In the genomic region with DNA sequence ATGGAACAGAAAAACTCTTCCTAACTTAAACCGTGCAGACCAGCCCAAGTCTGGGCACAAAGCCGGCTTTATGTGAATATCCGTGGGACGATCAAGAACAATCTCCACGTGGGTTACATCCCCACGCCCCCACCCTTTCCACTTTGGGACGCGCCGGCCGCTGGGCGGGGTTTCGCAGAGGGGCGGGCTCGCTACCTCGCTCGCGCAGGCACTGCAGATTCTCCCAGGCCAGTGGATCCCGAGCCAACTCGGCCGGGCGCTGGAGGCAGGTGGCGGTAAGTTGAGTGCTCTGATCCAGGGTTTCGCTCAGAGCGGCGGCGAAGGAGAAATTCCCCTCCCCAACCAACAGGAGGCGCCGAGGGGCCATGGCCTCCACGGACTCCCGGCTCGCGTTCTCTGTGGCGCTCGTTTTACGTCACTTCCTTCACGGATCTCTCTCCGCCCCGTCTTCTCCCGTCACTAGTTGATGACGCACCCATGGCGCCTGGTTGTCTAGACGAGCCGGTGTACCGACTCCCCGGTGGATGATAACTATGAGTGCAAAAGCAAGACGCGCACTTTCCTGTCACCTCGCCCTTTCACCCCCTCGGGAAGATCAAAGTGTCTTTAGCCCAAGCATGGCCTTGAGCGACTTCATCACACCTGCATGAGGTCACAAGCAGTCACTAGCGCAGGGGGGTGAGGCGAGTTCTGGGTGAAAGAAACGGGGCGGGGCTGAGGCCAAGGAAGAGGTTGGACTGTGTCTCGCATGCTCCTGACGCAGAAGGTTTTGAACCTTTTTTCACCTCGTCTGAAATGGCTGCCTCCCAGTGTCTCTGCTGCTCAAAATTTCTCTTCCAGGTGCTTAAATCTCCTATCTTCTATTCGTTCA, we compare ENCODE assay signal across 1 cellular context.
TF ChIP-seq lines count a peak whose summit lies in the region.

A gene with protein sequence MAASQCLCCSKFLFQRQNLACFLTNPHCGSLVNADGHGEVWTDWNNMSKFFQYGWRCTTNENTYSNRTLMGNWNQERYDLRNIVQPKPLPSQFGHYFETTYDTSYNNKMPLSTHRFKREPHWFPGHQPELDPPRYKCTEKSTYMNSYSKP (plus strand): TSS at position 776 of the 871 bp plus-strand sequence. CDS start 20 bp downstream, at position 796.
A gene with protein sequence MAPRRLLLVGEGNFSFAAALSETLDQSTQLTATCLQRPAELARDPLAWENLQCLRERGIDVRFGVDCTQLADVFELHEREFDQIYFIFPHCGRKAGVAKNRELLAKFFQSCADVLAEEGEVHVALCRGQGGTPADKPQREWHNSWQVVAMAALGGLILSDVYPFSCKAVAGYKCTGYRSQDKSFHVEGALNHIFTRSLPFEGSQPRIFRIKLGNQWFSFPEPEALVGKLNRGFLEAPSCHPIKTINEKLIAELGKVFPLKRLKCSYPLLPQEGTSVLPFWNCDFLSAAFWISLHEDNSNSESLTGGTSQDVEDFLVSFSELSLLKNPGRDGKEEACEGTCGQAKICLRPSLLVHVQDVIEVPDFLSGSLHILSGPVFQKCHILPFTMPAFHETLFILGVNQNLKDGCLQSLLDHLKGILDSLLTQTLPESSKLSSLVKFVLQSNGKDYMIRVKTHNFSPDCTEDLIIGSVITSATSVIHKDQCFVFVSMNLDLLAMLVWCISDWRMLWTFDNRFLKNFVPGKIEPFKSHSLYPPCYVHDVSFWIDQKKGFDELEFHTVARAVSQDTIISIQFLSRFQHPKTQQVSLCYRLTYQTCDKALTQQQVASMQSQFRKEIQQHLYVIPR (minus strand): TSS at position 400 of the 871 bp plus-strand sequence. CDS start 33 bp downstream, at position 367.

TF ChIP-seq in K562, 482 proteins besides CTCF, POLR2A, EP300 and RAD21 (continued from another document and continues in another):
- TF ChIP-seq, protein P1, sequence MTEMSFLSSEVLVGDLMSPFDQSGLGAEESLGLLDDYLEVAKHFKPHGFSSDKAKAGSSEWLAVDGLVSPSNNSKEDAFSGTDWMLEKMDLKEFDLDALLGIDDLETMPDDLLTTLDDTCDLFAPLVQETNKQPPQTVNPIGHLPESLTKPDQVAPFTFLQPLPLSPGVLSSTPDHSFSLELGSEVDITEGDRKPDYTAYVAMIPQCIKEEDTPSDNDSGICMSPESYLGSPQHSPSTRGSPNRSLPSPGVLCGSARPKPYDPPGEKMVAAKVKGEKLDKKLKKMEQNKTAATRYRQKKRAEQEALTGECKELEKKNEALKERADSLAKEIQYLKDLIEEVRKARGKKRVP (CRISPR knock-in tag; IDR thresholded peaks at IDR 0.05): no peak
- TF ChIP-seq, protein P2, sequence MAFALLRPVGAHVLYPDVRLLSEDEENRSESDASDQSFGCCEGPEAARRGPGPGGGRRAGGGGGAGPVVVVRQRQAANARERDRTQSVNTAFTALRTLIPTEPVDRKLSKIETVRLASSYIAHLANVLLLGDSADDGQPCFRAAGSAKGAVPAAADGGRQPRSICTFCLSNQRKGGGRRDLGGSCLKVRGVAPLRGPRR (CRISPR knock-in tag; IDR thresholded peaks at IDR 0.05): no peak
- TF ChIP-seq, protein P3, sequence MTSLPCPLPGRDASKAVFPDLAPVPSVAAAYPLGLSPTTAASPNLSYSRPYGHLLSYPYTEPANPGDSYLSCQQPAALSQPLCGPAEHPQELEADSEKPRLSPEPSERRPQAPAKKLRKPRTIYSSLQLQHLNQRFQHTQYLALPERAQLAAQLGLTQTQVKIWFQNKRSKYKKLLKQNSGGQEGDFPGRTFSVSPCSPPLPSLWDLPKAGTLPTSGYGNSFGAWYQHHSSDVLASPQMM (CRISPR knock-in tag; IDR thresholded peaks at IDR 0.05): no peak
- TF ChIP-seq DPF2 (IDR thresholded peaks at IDR 0.05): peak; percentile 73
- TF ChIP-seq, protein P4, sequence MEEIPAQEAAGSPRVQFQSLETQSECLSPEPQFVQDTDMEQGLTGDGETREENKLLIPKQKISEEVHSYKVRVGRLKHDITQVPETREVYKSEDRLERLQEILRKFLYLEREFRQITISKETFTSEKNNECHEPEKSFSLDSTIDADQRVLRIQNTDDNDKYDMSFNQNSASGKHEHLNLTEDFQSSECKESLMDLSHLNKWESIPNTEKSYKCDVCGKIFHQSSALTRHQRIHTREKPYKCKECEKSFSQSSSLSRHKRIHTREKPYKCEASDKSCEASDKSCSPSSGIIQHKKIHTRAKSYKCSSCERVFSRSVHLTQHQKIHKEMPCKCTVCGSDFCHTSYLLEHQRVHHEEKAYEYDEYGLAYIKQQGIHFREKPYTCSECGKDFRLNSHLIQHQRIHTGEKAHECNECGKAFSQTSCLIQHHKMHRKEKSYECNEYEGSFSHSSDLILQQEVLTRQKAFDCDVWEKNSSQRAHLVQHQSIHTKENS (CRISPR knock-in tag; IDR thresholded peaks at IDR 0.05): no peak
- TF ChIP-seq, protein P5, sequence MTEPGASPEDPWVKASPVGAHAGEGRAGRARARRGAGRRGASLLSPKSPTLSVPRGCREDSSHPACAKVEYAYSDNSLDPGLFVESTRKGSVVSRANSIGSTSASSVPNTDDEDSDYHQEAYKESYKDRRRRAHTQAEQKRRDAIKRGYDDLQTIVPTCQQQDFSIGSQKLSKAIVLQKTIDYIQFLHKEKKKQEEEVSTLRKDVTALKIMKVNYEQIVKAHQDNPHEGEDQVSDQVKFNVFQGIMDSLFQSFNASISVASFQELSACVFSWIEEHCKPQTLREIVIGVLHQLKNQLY (CRISPR knock-in tag; conservative IDR thresholded peaks at IDR 0.05): no peak
- TF ChIP-seq ARID2 (IDR thresholded peaks at IDR 0.05): peak; percentile 63; the same call in 1 of the 2 replicates
- TF ChIP-seq, protein P6, sequence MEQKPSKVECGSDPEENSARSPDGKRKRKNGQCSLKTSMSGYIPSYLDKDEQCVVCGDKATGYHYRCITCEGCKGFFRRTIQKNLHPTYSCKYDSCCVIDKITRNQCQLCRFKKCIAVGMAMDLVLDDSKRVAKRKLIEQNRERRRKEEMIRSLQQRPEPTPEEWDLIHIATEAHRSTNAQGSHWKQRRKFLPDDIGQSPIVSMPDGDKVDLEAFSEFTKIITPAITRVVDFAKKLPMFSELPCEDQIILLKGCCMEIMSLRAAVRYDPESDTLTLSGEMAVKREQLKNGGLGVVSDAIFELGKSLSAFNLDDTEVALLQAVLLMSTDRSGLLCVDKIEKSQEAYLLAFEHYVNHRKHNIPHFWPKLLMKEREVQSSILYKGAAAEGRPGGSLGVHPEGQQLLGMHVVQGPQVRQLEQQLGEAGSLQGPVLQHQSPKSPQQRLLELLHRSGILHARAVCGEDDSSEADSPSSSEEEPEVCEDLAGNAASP (IDR thresholded peaks at IDR 0.05): no peak
- TF ChIP-seq KLF10 (CRISPR knock-in tag; IDR thresholded peaks at IDR 0.05): no peak
- TF ChIP-seq ZNF764 (CRISPR knock-in tag; IDR thresholded peaks at IDR 0.05; ENCODE audit: low read depth): no peak
- no peak for TF ChIP-seq SLC30A9 (CRISPR knock-in tag; IDR thresholded peaks at IDR 0.05)
- TF ChIP-seq ZNF589 (CRISPR knock-in tag; IDR thresholded peaks at IDR 0.05; ENCODE audit: low read depth): peak; percentile 2
- no peak for TF ChIP-seq ZNF785 (CRISPR knock-in tag; IDR thresholded peaks at IDR 0.05)
- TF ChIP-seq HSF4 (CRISPR knock-in tag; IDR thresholded peaks at IDR 0.05; ENCODE audit: borderline replicate concordance): no peak
- peak; percentile 25 for TF ChIP-seq POU5F1 (IDR thresholded peaks at IDR 0.05; ENCODE audit: borderline replicate concordance, low read depth, low read length, partially characterized antibody)
- 0 out of 2 replicates have a peak, but pooled peaks have one; percentile 34 for TF ChIP-seq ZNF197 (CRISPR knock-in tag; IDR thresholded peaks at IDR 0.05; ENCODE audit: low read depth)
- TF ChIP-seq HDAC3 (IDR thresholded peaks at IDR 0.05; ENCODE audit: borderline replicate concordance, partially characterized antibody): peak; percentile 81
- TF ChIP-seq ZNF644 (tag; IDR thresholded peaks at IDR 0.05; ENCODE audit: low read depth): no peak
- TF ChIP-seq, protein P7, sequence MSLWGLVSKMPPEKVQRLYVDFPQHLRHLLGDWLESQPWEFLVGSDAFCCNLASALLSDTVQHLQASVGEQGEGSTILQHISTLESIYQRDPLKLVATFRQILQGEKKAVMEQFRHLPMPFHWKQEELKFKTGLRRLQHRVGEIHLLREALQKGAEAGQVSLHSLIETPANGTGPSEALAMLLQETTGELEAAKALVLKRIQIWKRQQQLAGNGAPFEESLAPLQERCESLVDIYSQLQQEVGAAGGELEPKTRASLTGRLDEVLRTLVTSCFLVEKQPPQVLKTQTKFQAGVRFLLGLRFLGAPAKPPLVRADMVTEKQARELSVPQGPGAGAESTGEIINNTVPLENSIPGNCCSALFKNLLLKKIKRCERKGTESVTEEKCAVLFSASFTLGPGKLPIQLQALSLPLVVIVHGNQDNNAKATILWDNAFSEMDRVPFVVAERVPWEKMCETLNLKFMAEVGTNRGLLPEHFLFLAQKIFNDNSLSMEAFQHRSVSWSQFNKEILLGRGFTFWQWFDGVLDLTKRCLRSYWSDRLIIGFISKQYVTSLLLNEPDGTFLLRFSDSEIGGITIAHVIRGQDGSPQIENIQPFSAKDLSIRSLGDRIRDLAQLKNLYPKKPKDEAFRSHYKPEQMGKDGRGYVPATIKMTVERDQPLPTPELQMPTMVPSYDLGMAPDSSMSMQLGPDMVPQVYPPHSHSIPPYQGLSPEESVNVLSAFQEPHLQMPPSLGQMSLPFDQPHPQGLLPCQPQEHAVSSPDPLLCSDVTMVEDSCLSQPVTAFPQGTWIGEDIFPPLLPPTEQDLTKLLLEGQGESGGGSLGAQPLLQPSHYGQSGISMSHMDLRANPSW (CRISPR knock-in tag; IDR thresholded peaks at IDR 0.05): peak; percentile 70; the same call in 1 of the 2 replicates
- TF ChIP-seq MAFF (IDR thresholded peaks at IDR 0.05; ENCODE audit: low read length): no peak
- peak; percentile 93 for TF ChIP-seq PHF20 (IDR thresholded peaks at IDR 0.05; ENCODE audit: partially characterized antibody)
- TF ChIP-seq SMAD3 (CRISPR knock-in tag; conservative IDR thresholded peaks at IDR 0.05): peak; percentile 49; the same call in 1 of the 2 replicates
- peak; percentile 97 for TF ChIP-seq KHSRP (IDR thresholded peaks at IDR 0.05)
- TF ChIP-seq BCOR (IDR thresholded peaks at IDR 0.05): peak; percentile 80
- TF ChIP-seq SMAD2 (IDR thresholded peaks at IDR 0.05; ENCODE audit: low read depth, low read length): no peak
- peak; percentile 44 for TF ChIP-seq PCBP1 (IDR thresholded peaks at IDR 0.05; ENCODE audit: low read depth, low read length, poor library complexity, severe bottlenecking)
- TF ChIP-seq, protein P8, sequence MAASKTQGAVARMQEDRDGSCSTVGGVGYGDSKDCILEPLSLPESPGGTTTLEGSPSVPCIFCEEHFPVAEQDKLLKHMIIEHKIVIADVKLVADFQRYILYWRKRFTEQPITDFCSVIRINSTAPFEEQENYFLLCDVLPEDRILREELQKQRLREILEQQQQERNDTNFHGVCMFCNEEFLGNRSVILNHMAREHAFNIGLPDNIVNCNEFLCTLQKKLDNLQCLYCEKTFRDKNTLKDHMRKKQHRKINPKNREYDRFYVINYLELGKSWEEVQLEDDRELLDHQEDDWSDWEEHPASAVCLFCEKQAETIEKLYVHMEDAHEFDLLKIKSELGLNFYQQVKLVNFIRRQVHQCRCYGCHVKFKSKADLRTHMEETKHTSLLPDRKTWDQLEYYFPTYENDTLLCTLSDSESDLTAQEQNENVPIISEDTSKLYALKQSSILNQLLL (CRISPR knock-in tag; IDR thresholded peaks at IDR 0.05; ENCODE audit: borderline replicate concordance): no peak
- TF ChIP-seq, protein P9, sequence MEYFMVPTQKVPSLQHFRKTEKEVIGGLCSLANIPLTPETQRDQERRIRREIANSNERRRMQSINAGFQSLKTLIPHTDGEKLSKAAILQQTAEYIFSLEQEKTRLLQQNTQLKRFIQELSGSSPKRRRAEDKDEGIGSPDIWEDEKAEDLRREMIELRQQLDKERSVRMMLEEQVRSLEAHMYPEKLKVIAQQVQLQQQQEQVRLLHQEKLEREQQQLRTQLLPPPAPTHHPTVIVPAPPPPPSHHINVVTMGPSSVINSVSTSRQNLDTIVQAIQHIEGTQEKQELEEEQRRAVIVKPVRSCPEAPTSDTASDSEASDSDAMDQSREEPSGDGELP (CRISPR knock-in tag; IDR thresholded peaks at IDR 0.05; ENCODE audit: borderline replicate concordance): peak; percentile 89; the same call in 1 of the 2 replicates
- TF ChIP-seq, protein P10, sequence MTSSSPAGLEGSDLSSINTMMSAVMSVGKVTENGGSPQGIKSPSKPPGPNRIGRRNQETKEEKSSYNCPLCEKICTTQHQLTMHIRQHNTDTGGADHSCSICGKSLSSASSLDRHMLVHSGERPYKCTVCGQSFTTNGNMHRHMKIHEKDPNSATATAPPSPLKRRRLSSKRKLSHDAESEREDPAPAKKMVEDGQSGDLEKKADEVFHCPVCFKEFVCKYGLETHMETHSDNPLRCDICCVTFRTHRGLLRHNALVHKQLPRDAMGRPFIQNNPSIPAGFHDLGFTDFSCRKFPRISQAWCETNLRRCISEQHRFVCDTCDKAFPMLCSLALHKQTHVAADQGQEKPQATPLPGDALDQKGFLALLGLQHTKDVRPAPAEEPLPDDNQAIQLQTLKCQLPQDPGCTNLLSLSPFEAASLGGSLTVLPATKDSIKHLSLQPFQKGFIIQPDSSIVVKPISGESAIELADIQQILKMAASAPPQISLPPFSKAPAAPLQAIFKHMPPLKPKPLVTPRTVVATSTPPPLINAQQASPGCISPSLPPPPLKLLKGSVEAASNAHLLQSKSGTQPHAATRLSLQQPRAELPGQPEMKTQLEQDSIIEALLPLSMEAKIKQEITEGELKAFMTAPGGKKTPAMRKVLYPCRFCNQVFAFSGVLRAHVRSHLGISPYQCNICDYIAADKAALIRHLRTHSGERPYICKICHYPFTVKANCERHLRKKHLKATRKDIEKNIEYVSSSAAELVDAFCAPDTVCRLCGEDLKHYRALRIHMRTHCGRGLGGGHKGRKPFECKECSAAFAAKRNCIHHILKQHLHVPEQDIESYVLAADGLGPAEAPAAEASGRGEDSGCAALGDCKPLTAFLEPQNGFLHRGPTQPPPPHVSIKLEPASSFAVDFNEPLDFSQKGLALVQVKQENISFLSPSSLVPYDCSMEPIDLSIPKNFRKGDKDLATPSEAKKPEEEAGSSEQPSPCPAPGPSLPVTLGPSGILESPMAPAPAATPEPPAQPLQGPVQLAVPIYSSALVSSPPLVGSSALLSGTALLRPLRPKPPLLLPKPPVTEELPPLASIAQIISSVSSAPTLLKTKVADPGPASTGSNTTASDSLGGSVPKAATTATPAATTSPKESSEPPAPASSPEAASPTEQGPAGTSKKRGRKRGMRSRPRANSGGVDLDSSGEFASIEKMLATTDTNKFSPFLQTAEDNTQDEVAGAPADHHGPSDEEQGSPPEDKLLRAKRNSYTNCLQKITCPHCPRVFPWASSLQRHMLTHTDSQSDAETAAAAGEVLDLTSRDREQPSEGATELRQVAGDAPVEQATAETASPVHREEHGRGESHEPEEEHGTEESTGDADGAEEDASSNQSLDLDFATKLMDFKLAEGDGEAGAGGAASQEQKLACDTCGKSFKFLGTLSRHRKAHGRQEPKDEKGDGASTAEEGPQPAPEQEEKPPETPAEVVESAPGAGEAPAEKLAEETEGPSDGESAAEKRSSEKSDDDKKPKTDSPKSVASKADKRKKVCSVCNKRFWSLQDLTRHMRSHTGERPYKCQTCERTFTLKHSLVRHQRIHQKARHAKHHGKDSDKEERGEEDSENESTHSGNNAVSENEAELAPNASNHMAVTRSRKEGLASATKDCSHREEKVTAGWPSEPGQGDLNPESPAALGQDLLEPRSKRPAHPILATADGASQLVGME (CRISPR knock-in tag; IDR thresholded peaks at IDR 0.05): no peak
